24 cellular contexts compared by ENCODE assay signal in genomic region chr17:10999484-10999883, GRCh38.
"Had no signal": no experiment of that assay in that cellular context is flagged by ENCODE, and none has a peak within 500 bp of the region (broad histone marks: within the 10 kb centered on the region; RNA-seq: fewer than 3 reads in every experiment).

No MANE protein-coding gene starts in this region.

- H3K4me3 ChIP-seq: colonic mucosa, esophagus squamous epithelium, gastrocnemius medialis, heart right ventricle, left lung, lower lobe of right lung had no signal

- H3K4me1 ChIP-seq: colonic mucosa, esophagus squamous epithelium, gastrocnemius medialis, heart right ventricle, left lung, lower lobe of right lung had no signal

- DNase-seq: colonic mucosa; cortex of kidney; effector CD8-positive, alpha-beta T cell; effector memory CD8-positive, alpha-beta T cell; endodermal cell; erythroblast; esophagus squamous epithelium; foreskin fibroblast; foreskin melanocyte; gastrocnemius medialis; glutamatergic neuron; head of caudate nucleus; heart right ventricle; hypothalamus; immature natural killer cell; islet precursor cell; kidney; kidney glomerular epithelial cell; left lung; left ventricle myocardium superior; lower lobe of right lung; mesenchymal stem cell had no signal

- H3K36me3 ChIP-seq: colonic mucosa, esophagus squamous epithelium, gastrocnemius medialis, heart right ventricle, left lung, lower lobe of right lung had no signal

- H3K27me3 ChIP-seq: colonic mucosa, gastrocnemius medialis had no signal

- ATAC-seq: effector memory CD8-positive, alpha-beta T cell; esophagus mucosa; gastrocnemius medialis; heart right ventricle; left lung; left ventricle myocardium superior; lower lobe of right lung had no signal

- H3K27ac ChIP-seq: colonic mucosa, epithelial cell of prostate, esophagus squamous epithelium, gastrocnemius medialis, heart right ventricle, left lung, lower lobe of right lung had no signal

- H3K9me3 ChIP-seq: colonic mucosa, esophagus squamous epithelium, gastrocnemius medialis, heart right ventricle, left lung, lower lobe of right lung had no signal
